8 cellular contexts compared by ENCODE assay signal in the genomic region with DNA sequence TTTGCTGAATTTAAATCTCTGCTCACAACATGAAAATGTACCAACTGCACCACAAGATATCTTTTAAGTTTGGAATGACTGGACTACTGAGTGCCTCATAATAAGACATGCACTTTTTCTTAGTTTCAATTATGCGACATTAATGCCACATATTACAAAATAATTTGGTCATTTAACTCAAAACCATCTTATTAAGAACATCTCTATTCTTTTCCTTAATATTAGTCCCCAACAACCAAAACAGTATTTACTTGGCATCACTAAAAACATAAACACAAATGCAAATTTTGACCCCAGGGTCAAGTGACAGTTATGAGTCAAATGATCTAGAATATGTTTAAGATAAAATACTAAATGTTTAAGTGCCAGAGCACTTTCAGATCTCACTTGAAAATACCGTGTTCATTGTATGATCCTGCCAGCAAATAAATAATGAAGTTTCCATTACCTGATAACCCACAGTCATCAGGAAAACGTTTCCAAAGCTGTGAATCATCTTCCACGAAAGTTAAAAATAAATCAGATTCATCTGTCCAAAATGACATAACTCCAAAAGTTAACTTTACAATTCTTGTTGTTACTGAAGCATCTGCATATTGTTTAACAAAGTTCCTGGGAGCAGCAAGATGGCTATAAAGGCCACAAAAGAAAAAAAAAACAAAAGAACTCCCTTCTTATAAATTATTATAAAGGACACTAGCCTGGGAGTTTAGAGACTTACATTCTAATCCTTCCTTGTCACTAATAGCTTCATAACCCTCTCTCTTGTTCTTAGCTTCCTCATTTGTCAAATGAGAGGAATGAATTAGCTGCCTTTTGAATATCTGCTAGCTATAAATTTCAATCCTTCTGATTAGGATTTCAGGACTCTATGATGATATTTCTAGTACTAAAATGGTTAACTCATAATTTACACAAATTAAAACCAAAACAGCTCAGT. TPM values are rescaled to one million over a fixed set of nuclear protein-coding genes. Genes with fewer than 3 reads are reported as not detected.
DNase-seq lines count a peak whose midpoint lies in the region; ATAC-seq, FAIRE-seq and TF ChIP-seq lines count a peak whose summit lies in the region.
"Had no signal": no experiment of that assay in that cellular context is flagged by ENCODE, and none has a peak within 500 bp of the region (broad histone marks: within the 10 kb centered on the region; RNA-seq: fewer than 3 reads in every experiment).

No MANE protein-coding gene starts in this region.

- peaks cover 97% of the 10 kb centered on the region for H3K79me2 ChIP-seq in K562 (ENCODE audit: control insufficient read depth, insufficient read depth, low read length)

- POLR2A ChIA-PET in K562 (lab: Yijun Ruan, JAX), result interaction anchor here (0.8 to 1.6 kb wide), 3 partner anchors 8 to 17 kb away, joined by 3 to 9 read pairs (median 4); no protein-coding TSS in a partner anchor

- ATAC-seq in GM19043 (IDR thresholded peaks at IDR 0.05; ENCODE audit: low read depth, unreplicated experiment) (peak; percentile 60), HG03135 (IDR thresholded peaks at IDR 0.05; ENCODE audit: unreplicated experiment) (peak; percentile 62), K562 (no peak), sciatic nerve (peak; percentile 62)

- peaks cover 7% of the 10 kb centered on the region; the same call in 1 of the 2 replicates for H3K9me3 ChIP-seq in K562 (replicated peaks; ENCODE audit: control insufficient read depth, insufficient read depth, low read depth, low read length)

- H3K4me2 ChIP-seq in K562 (ENCODE audit: insufficient read depth, low read length), result no peak overlapping the region
- H3K4me2 ChIP-seq: KMS-11 had no signal

- TF ChIP-seq EP300 in K562 (IDR thresholded peaks at IDR 0.05; ENCODE audit: low read length), result no peak

- TF ChIP-seq POLR2A in K562 (conservative IDR thresholded peaks at IDR 0.05), result no peak

- WGBS in K562 (ENCODE audit: insufficient coverage, low coverage, missing lambda C conversion rate), result 4% methylated on average over 4 of the region's 4 CpGs

- no peak overlapping the region for H3K4me3 ChIP-seq in K562

- BruUV-seq in K562 (replicated peaks; lab: Mats Ljungman, UMichigan), result no TSS peak

- TF ChIP-seq RAD21 in K562 (CRISPR knock-in tag; conservative IDR thresholded peaks at IDR 0.05 in 1 of 2, IDR thresholded peaks at IDR 0.05 in 1 of 2), result no peak

- peaks cover 18% of the 10 kb centered on the region for H3K36me3 ChIP-seq in K562 (ENCODE audit: control insufficient read depth, insufficient read depth, low read length)

- H2AFZ ChIP-seq in K562 (ENCODE audit: low read depth, low read length), result no peak overlapping the region

- in situ Hi-C loops in K562 (cut with MboI), result no loop called here

- no peak for DNase-seq in K562 (ENCODE audit: extremely low read depth in 1 of 4, low spot score in 3 of 4)
- no peak for DNase-seq in sciatic nerve (ENCODE audit: low spot score)
- DNase-seq in SW480 (ENCODE audit: low spot score), result no peak
- no peak for DNase-seq in NCI-H1417 treated with DMSO at 0.1 percent for 48 hours (lab: John Stamatoyannopoulos, UW)
- no peak for DNase-seq in stimulated activated naive CD4-positive, alpha-beta T cell (lab: John Stamatoyannopoulos, UW)

- peak overlapping the region; percentile 46; the same call in 1 of the 3 replicates for H3K27ac ChIP-seq in K562 (ENCODE audit: extremely low read depth, low read depth, low read length)
- H3K27ac ChIP-seq: KMS-11 had no signal

- FAIRE-seq in K562 (lab: Jason Lieb, UNC), result no peak

- H4K20me1 ChIP-seq in K562 (replicated peaks; ENCODE audit: control insufficient read depth, insufficient read depth, low read length), result no peaks in the 10 kb centered on the region; the same call in 1 of the 2 replicates

- H3K9ac ChIP-seq in K562 (ENCODE audit: insufficient read depth in 1 of 2, low read depth in 2 of 2, low read length in 2 of 2), result no peak overlapping the region
- H3K9ac ChIP-seq: KMS-11 had no signal

- H3K27me3 ChIP-seq in K562 (ENCODE audit: control insufficient read depth in 2 of 2, insufficient read depth in 2 of 2, low read length in 2 of 2), result no peaks in the 10 kb centered on the region

- CTCF ChIA-PET in K562 (lab: Yijun Ruan, JAX; ENCODE audit: low intra/inter-chr PET ratio), result no interaction called here

- peaks cover 2% of the 10 kb centered on the region for H3K9me1 ChIP-seq in K562 (ENCODE audit: control insufficient read depth, insufficient read depth, low read length)

- intact Hi-C loops in K562 (cut with micrococcal nuclease), result no loop called here
- intact Hi-C loops in sciatic nerve (cut with DNase I), result no loop called here

- no peak for TF ChIP-seq CTCF in K562 (IDR thresholded peaks at IDR 0.05 in 2 of 3, conservative IDR thresholded peaks at IDR 0.05 in 1 of 3; ENCODE audit: insufficient read depth in 2 of 3, low read depth in 1 of 3, low read length in 3 of 3)

- H3K4me1 ChIP-seq in K562 (replicated peaks in 1 of 2; ENCODE audit: control insufficient read depth in 2 of 2, insufficient read depth in 2 of 2, low read length in 2 of 2), result no peaks in the 10 kb centered on the region; a peak in 2 of 5 replicates

TF ChIP-seq in K562, 482 proteins besides CTCF, POLR2A, EP300 and RAD21 (continues in another document):
- peak; percentile 63 for TF ChIP-seq MEIS2 (IDR thresholded peaks at IDR 0.05; ENCODE audit: partially characterized antibody)

RNA-seq across cellular contexts. Expression of a gene that starts 30.5 kb away (rescaled TPM):
- total RNA-seq in K562 (2011; cell fraction: chromatin; rRNA removed; ENCODE audit: low replicate concordance), result 6.9 and 7.8 TPM in 2 replicates
- total RNA-seq in K562 (2011; cell fraction: nucleolus; rRNA removed), result 3.0 and 3.3 TPM in 2 replicates
- total RNA-seq in K562 (2011; cell fraction: nucleoplasm; rRNA removed), result 4.0 and 9.5 TPM in 2 replicates
- 3.7 TPM in 2 replicates for total RNA-seq in K562 (2014; rRNA removed)
- total RNA-seq in K562 (2014; rRNA removed; fragmentation: Illumina TruSeq; extraction: Trizol), result 7.2 and 7.8 TPM in 2 replicates
- total RNA-seq in K562 (2015; rRNA removed; fragmentation: Illumina TruSeq; extraction: Trizol), result 4.6 and 5.9 TPM in 2 replicates
- 5.0 and 5.6 TPM in 2 replicates for total RNA-seq in K562 (2021)
- polyA plus RNA-seq in K562 (2011; rRNA removed), result 2.5 and 6.2 TPM in 2 replicates
- 1.4 and 1.5 TPM in 2 replicates for polyA plus RNA-seq in K562 (2011; cell fraction: cytosol; rRNA removed)
- 2.1 and 3.1 TPM in 2 replicates for polyA plus RNA-seq in K562 (2011; cell fraction: nucleus; rRNA removed)
- 5.3 and 6.4 TPM in 2 replicates for polyA plus RNA-seq in K562 (2012)
- polyA plus RNA-seq in K562 (2014; fragmentation: Illumina TruSeq; extraction: Trizol), result 5.0 and 6.7 TPM in 2 replicates
- polyA plus RNA-seq in K562 (2014; fragmentation: Nextera tagmentation; extraction: Ambion mirVana), result 1 to 10 TPM; 5.9 to 6.1 TPM
- 4.6 and 6.6 TPM in 2 replicates for polyA plus RNA-seq in K562 (2014; rRNA removed)
- polyA minus RNA-seq in K562 (2011; rRNA and poly(A)+ RNA removed), result 3.4 and 4.7 TPM in 2 replicates
- polyA minus RNA-seq in K562 (2011; cell fraction: cytosol; rRNA and poly(A)+ RNA removed), result 2.0 and 2.3 TPM in 2 replicates
- 1.7 and 2.8 TPM in 2 replicates for polyA minus RNA-seq in K562 (2011; cell fraction: nucleus; rRNA and poly(A)+ RNA removed)
- 13.3 TPM for total RNA-seq in sciatic nerve

RNA-seq across cellular contexts. Expression of a gene that starts 31.2 kb away (rescaled TPM):
- total RNA-seq in K562 (2011; cell fraction: chromatin; rRNA removed; ENCODE audit: low replicate concordance), result 37.9 and 146 TPM in 2 replicates
- 20.3 and 32.5 TPM in 2 replicates for total RNA-seq in K562 (2011; cell fraction: nucleolus; rRNA removed)
- total RNA-seq in K562 (2011; cell fraction: nucleoplasm; rRNA removed), result 42.4 and 69.4 TPM in 2 replicates
- total RNA-seq in K562 (2014; rRNA removed) (18.0 and 25.7 TPM in 2 replicates), K562 (2014; rRNA removed; fragmentation: Illumina TruSeq; extraction: Trizol) (29.1 and 35.7 TPM in 2 replicates), K562 (2015; rRNA removed; fragmentation: Illumina TruSeq; extraction: Trizol) (23.7 and 24.7 TPM in 2 replicates), K562 (2021) (17.6 and 19.9 TPM in 2 replicates), sciatic nerve (50.1 TPM)
- polyA plus RNA-seq in K562 (2011; rRNA removed) (16.0 and 16.7 TPM in 2 replicates), K562 (2014; fragmentation: Illumina TruSeq; extraction: Trizol) (9.7 and 10.8 TPM in 2 replicates), K562 (2014; fragmentation: Nextera tagmentation; extraction: Ambion mirVana) (1 to 10 TPM; 5.9 to 6.2 TPM), K562 (2014; rRNA removed) (5.6 and 14.0 TPM in 2 replicates)
- polyA plus RNA-seq in K562 (2011; cell fraction: cytosol; rRNA removed), result 2.7 and 5.8 TPM in 2 replicates
- 17.9 and 25.0 TPM in 2 replicates for polyA plus RNA-seq in K562 (2011; cell fraction: nucleus; rRNA removed)
- 8.7 and 9.7 TPM in 2 replicates for polyA plus RNA-seq in K562 (2012)
- 102 and 104 TPM in 2 replicates for polyA minus RNA-seq in K562 (2011; rRNA and poly(A)+ RNA removed)
- 23.7 and 37.6 TPM in 2 replicates for polyA minus RNA-seq in K562 (2011; cell fraction: cytosol; rRNA and poly(A)+ RNA removed)
- 35.5 and 43.8 TPM in 2 replicates for polyA minus RNA-seq in K562 (2011; cell fraction: nucleus; rRNA and poly(A)+ RNA removed)
